In the genomic region with DNA sequence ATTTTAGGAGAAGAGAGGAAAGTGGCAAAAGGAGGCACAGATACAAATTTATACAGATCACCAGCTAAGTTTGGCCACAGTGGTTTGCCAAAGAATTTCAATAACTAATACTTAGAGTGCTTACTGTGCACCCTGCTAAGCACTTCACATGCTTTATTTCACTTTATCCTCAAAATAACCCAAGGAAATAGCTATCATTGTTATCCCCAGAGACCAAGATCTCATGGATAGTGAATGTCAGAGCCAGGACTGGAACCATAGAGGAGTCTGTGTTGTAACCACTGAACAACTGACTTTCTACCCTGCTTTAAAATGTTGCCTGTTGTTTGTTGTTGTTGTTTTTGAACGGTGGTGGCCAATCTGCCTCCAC, we compare ENCODE assay signal across 8 cellular contexts. TPM values are rescaled to one million over a fixed set of nuclear protein-coding genes. Genes with fewer than 3 reads are reported as not detected.
DNase-seq lines count a peak whose midpoint lies in the region; ATAC-seq, FAIRE-seq and TF ChIP-seq lines count a peak whose summit lies in the region.

No MANE protein-coding gene starts in this region.

- H3K27me3 Mint-ChIP-seq in Caco-2 (ENCODE audit: insufficient read depth, unreplicated experiment) = no peaks in the 10 kb centered on the region

- TF ChIP-seq CTCF in Caco-2 (IDR thresholded peaks at IDR 0.05; ENCODE audit: insufficient read depth in 1 of 2, low read depth in 1 of 2, low read length in 1 of 2, severe bottlenecking in 1 of 2, unreplicated experiment in 1 of 2) (no peak), PC-3 (conservative IDR thresholded peaks at IDR 0.05; ENCODE audit: low read depth, low read length) (no peak), endothelial cell of umbilical vein (IDR thresholded peaks at IDR 0.05; ENCODE audit: extremely low read depth in 1 of 2, insufficient read depth in 1 of 2, low read depth in 1 of 2, low read length in 2 of 2) (no peak), parathyroid adenoma (IDR thresholded peaks at IDR 0.05) (no peak)

- CTCF ChIA-PET in Caco-2 (lab: Charles Lee) = interaction anchor here (1.2 kb wide), 1 partner anchor 57 kb away, joined by 4 read pairs; a partner anchor contains a TSS
- CTCF ChIA-PET in PC-3 (lab: Charles Lee) = interaction anchor here (1.0 kb wide), 1 partner anchor 18 kb away, joined by 3 read pairs; no protein-coding TSS in a partner anchor
- CTCF ChIA-PET in endothelial cell of umbilical vein (lab: Charles Lee) = interaction anchor here (1.1 to 2.2 kb wide), 4 partner anchors 8 to 74 kb away, joined by 3 to 12 read pairs (median 4); no protein-coding TSS in a partner anchor

- H3K36me3 Mint-ChIP-seq in Caco-2 (ENCODE audit: insufficient read depth, unreplicated experiment) = no peaks in the 10 kb centered on the region

- no peak for FAIRE-seq in endothelial cell of umbilical vein (lab: Jason Lieb, UNC)

- H3K4me1 ChIP-seq in Caco-2 = peaks cover 11% of the 10 kb centered on the region
- H3K4me1 ChIP-seq in PC-3 (ENCODE audit: insufficient read depth, low read length) = peaks cover 34% of the 10 kb centered on the region
- peaks cover 14% of the 10 kb centered on the region for H3K4me1 ChIP-seq in endothelial cell of umbilical vein (ENCODE audit: control insufficient read depth, extremely low read depth, insufficient read depth, low read length)
- peaks cover 26% of the 10 kb centered on the region for H3K4me1 ChIP-seq in parathyroid adenoma

- H3K36me3 ChIP-seq in Caco-2 (ENCODE audit: control insufficient read depth, insufficient read depth, low read length) (no peaks in the 10 kb centered on the region), PC-3 (ENCODE audit: low read depth, low read length) (no peaks in the 10 kb centered on the region), endothelial cell of umbilical vein (ENCODE audit: control insufficient read depth in 2 of 2, extremely low read depth in 1 of 2, insufficient read depth in 2 of 2, low read length in 2 of 2) (no peaks in the 10 kb centered on the region), parathyroid adenoma (ENCODE audit: control insufficient read depth, insufficient read depth, low read length) (no peaks in the 10 kb centered on the region)

- intact Hi-C loops in Caco-2 (cut with micrococcal nuclease; ENCODE audit: unreplicated experiment) (no loop called here), PC-3 (cut with micrococcal nuclease) (loop anchor here (1.0 kb wide), 2 partner anchors 14 to 41 kb away; no protein-coding TSS in a partner anchor), endothelial cell of umbilical vein (cut with micrococcal nuclease) (loop anchor here (5.0 kb wide), 1 partner anchor 46 kb away; no protein-coding TSS in a partner anchor)

- TF ChIP-seq POLR2A in endothelial cell of umbilical vein (IDR thresholded peaks at IDR 0.05; ENCODE audit: low read depth, low read length) = no peak

- no peak overlapping the region for H3K4me3 ChIP-seq in Caco-2 (ENCODE audit: low read depth, low read length)
- H3K4me3 ChIP-seq in PC-3 (ENCODE audit: low read length) = peak overlapping the region; percentile 69; the same call in 1 of the 2 replicates
- H3K4me3 ChIP-seq in endothelial cell of umbilical vein (replicated peaks in 1 of 3; ENCODE audit: insufficient read depth in 1 of 3, low read depth in 1 of 3, low read length in 3 of 3) = no peak overlapping the region
- peak overlapping the region; percentile 71 for H3K4me3 ChIP-seq in parathyroid adenoma (ENCODE audit: low read depth, low read length)

- peaks cover 6% of the 10 kb centered on the region for H3F3A ChIP-seq in PC-3 (ENCODE audit: low read length, unreplicated experiment)

- BruUV-seq in Caco-2 (replicated peaks; lab: Mats Ljungman, UMichigan) (no TSS peak), PC-3 (replicated peaks; lab: Mats Ljungman, UMichigan) (TSS peak; percentile 78), endothelial cell of umbilical vein (replicated peaks; lab: Mats Ljungman, UMichigan) (TSS peak; percentile 7)

- no peak for DNase-seq in Caco-2
- DNase-seq in PC-3 = no peak
- no peak for DNase-seq in endothelial cell of umbilical vein (ENCODE audit: low read depth, low spot score)
- DNase-seq in mesenteric fat pad (ENCODE audit: low spot score) = no peak

- no peaks in the 10 kb centered on the region for H3K9me3 Mint-ChIP-seq in Caco-2 (ENCODE audit: unreplicated experiment)

- H3K9ac ChIP-seq in PC-3 (ENCODE audit: low read length) (peak overlapping the region; percentile 58), endothelial cell of umbilical vein (replicated peaks; ENCODE audit: extremely low read depth, insufficient read depth, low read length) (no peak overlapping the region), parathyroid adenoma (no peak overlapping the region)

- H3K9me3 ChIP-seq in Caco-2 (no peaks in the 10 kb centered on the region), PC-3 (ENCODE audit: low read length) (no peaks in the 10 kb centered on the region), endothelial cell of umbilical vein (replicated peaks; ENCODE audit: control insufficient read depth, insufficient read depth, low read length) (no peaks in the 10 kb centered on the region), parathyroid adenoma (ENCODE audit: control insufficient read depth, low read length) (no peaks in the 10 kb centered on the region)

- H3K4me1 Mint-ChIP-seq in Caco-2 (ENCODE audit: low read depth, unreplicated experiment) = peaks cover 6% of the 10 kb centered on the region

- no peaks in the 10 kb centered on the region for H4K20me1 ChIP-seq in PC-3 (ENCODE audit: low read length)
- no peaks in the 10 kb centered on the region for H4K20me1 ChIP-seq in endothelial cell of umbilical vein (replicated peaks; ENCODE audit: control insufficient read depth, extremely low read depth, insufficient read depth, low read length)

- H3K4me2 ChIP-seq in PC-3 (ENCODE audit: low read length) = peak overlapping the region; percentile 87
- H3K4me2 ChIP-seq in endothelial cell of umbilical vein (ENCODE audit: insufficient read depth, low read length) = peak overlapping the region; percentile 57
- peak overlapping the region; percentile 96 for H3K4me2 ChIP-seq in parathyroid adenoma (ENCODE audit: low read length)

- H3K4me3 Mint-ChIP-seq in Caco-2 (ENCODE audit: unreplicated experiment) = peak overlapping the region; percentile 92

- no peak for ATAC-seq in PC-3
- no peak for ATAC-seq in HG02938 (IDR thresholded peaks at IDR 0.05; ENCODE audit: unreplicated experiment)
- no peak for ATAC-seq in GM18498 (IDR thresholded peaks at IDR 0.05; ENCODE audit: unreplicated experiment)
- ATAC-seq in GM21515 (IDR thresholded peaks at IDR 0.05; ENCODE audit: unreplicated experiment) = no peak

- H3K27ac Mint-ChIP-seq in Caco-2 (ENCODE audit: unreplicated experiment) = peak overlapping the region; percentile 100

- POLR2A ChIA-PET in Caco-2 (lab: Charles Lee) = no interaction called here
- POLR2A ChIA-PET in PC-3 (lab: Charles Lee; ENCODE audit: unreplicated experiment) = interaction anchor here (0.6 to 1.1 kb wide), 2 partner anchors 37 to 53 kb away, joined by 3 to 9 read pairs; a partner anchor contains a TSS
- POLR2A ChIA-PET in endothelial cell of umbilical vein (lab: Charles Lee) = interaction anchor here (1.1 kb wide), 1 partner anchor 19 kb away, joined by 3 read pairs; no protein-coding TSS in a partner anchor

- H3K27ac ChIP-seq in PC-3 (ENCODE audit: low read length) (peak overlapping the region; percentile 82), endothelial cell of umbilical vein (ENCODE audit: insufficient read depth, low read depth, low read length) (no peak overlapping the region), parathyroid adenoma (peak overlapping the region; percentile 97)

- H3K9me1 ChIP-seq in endothelial cell of umbilical vein (replicated peaks; ENCODE audit: control insufficient read depth, extremely low read depth, insufficient read depth, low read length) = no peaks in the 10 kb centered on the region

- no peaks in the 10 kb centered on the region for H3K9me2 ChIP-seq in PC-3 (replicated peaks; ENCODE audit: low read length)

- H2AFZ ChIP-seq in PC-3 (ENCODE audit: low read length) (peak overlapping the region; percentile 89), endothelial cell of umbilical vein (ENCODE audit: low read depth, low read length) (no peak overlapping the region), parathyroid adenoma (peak overlapping the region; percentile 89)

- no peaks in the 10 kb centered on the region for H3K79me2 ChIP-seq in PC-3 (ENCODE audit: low read length)
- no peaks in the 10 kb centered on the region for H3K79me2 ChIP-seq in endothelial cell of umbilical vein (ENCODE audit: control insufficient read depth, insufficient read depth, low read length)
- peaks cover 3% of the 10 kb centered on the region for H3K79me2 ChIP-seq in parathyroid adenoma

- H3K27me3 ChIP-seq in Caco-2 (replicated peaks; ENCODE audit: control insufficient read depth, insufficient read depth, low read length) (no peaks in the 10 kb centered on the region), PC-3 (ENCODE audit: low read length) (no peaks in the 10 kb centered on the region), endothelial cell of umbilical vein (ENCODE audit: control insufficient read depth in 2 of 2, insufficient read depth in 2 of 2, low read length in 2 of 2) (peaks cover 0 to 1% of the 10 kb centered on the region in 2 experiments), parathyroid adenoma (ENCODE audit: control insufficient read depth, insufficient read depth, low read length) (no peaks in the 10 kb centered on the region)

- dilution Hi-C loops in endothelial cell of umbilical vein (cut with MboI; ENCODE audit: extremely low pct_ligation_motif_present, low sequenced_read_pairs) = no loop called here

RNA-seq across cellular contexts. Expression of a gene that starts 1.3 kb away (rescaled TPM):
- 7.7 and 11.8 TPM in 2 replicates for total RNA-seq in Caco-2 (2022)
- 10.1 and 12.1 TPM in 2 replicates for total RNA-seq in PC-3 (2014; rRNA removed)
- total RNA-seq in endothelial cell of umbilical vein = 15.3 and 18.7 TPM in 2 replicates
- polyA plus RNA-seq in endothelial cell of umbilical vein = 5.3 and 6.0 TPM in 2 replicates
- polyA plus RNA-seq in endothelial cell of umbilical vein (2011; cell fraction: cytosol; rRNA removed) = 6.0 and 6.8 TPM in 2 replicates
- polyA plus RNA-seq in endothelial cell of umbilical vein (2011; cell fraction: nucleus; rRNA removed) = 18.7 and 19.0 TPM in 2 replicates
- polyA plus RNA-seq in endothelial cell of umbilical vein (2012) = 4.4 and 4.9 TPM in 2 replicates
- 34.8 and 38.1 TPM in 2 replicates for polyA minus RNA-seq in endothelial cell of umbilical vein
- polyA minus RNA-seq in endothelial cell of umbilical vein (2011; cell fraction: cytosol; rRNA and poly(A)+ RNA removed) = 7.3 TPM
- polyA minus RNA-seq in endothelial cell of umbilical vein (2011; cell fraction: nucleus; rRNA and poly(A)+ RNA removed) = 50.3 and 59.5 TPM in 2 replicates
- total RNA-seq in mesenteric fat pad = 19.4 TPM

RNA-seq across cellular contexts. Expression of a gene that starts 53.4 kb away (rescaled TPM):
- total RNA-seq in Caco-2 (2022) (60.8 and 63.1 TPM in 2 replicates), PC-3 (2014; rRNA removed) (76.3 and 99.1 TPM in 2 replicates), endothelial cell of umbilical vein (223 and 249 TPM in 2 replicates), mesenteric fat pad (46.0 TPM)
- 113 and 117 TPM in 2 replicates for polyA plus RNA-seq in endothelial cell of umbilical vein
- 152 and 153 TPM in 2 replicates for polyA plus RNA-seq in endothelial cell of umbilical vein (2011; cell fraction: cytosol; rRNA removed)
- 85.0 and 102 TPM in 2 replicates for polyA plus RNA-seq in endothelial cell of umbilical vein (2011; cell fraction: nucleus; rRNA removed)
- 259 and 324 TPM in 2 replicates for polyA plus RNA-seq in endothelial cell of umbilical vein (2012)
- 84.1 and 89.5 TPM in 2 replicates for polyA minus RNA-seq in endothelial cell of umbilical vein
- polyA minus RNA-seq in endothelial cell of umbilical vein (2011; cell fraction: cytosol; rRNA and poly(A)+ RNA removed) = 13.7 TPM
- polyA minus RNA-seq in endothelial cell of umbilical vein (2011; cell fraction: nucleus; rRNA and poly(A)+ RNA removed) = 32.4 and 34.6 TPM in 2 replicates

RNA-seq across cellular contexts. Expression of a gene that starts 56.3 kb away (rescaled TPM):
- 13.7 and 13.9 TPM in 2 replicates for total RNA-seq in Caco-2 (2022)
- total RNA-seq in PC-3 (2014; rRNA removed) = 23.4 and 24.3 TPM in 2 replicates
- total RNA-seq in endothelial cell of umbilical vein = 10.1 and 12.3 TPM in 2 replicates
- 3.8 and 6.0 TPM in 2 replicates for polyA plus RNA-seq in endothelial cell of umbilical vein
- 5.3 and 5.9 TPM in 2 replicates for polyA plus RNA-seq in endothelial cell of umbilical vein (2011; cell fraction: cytosol; rRNA removed)
- 9.0 and 10.0 TPM in 2 replicates for polyA plus RNA-seq in endothelial cell of umbilical vein (2011; cell fraction: nucleus; rRNA removed)
- 7.3 and 9.3 TPM in 2 replicates for polyA plus RNA-seq in endothelial cell of umbilical vein (2012)
- 13.1 and 13.2 TPM in 2 replicates for polyA minus RNA-seq in endothelial cell of umbilical vein
- 12.7 TPM for polyA minus RNA-seq in endothelial cell of umbilical vein (2011; cell fraction: cytosol; rRNA and poly(A)+ RNA removed)
- 12.4 and 18.7 TPM in 2 replicates for polyA minus RNA-seq in endothelial cell of umbilical vein (2011; cell fraction: nucleus; rRNA and poly(A)+ RNA removed)
- 11.8 TPM for total RNA-seq in mesenteric fat pad

Comparison
In these comparisons a context has a peak if more than half of its experiments do, and no peak if none do; other contexts are left out.
1. H3K4me3 ChIP-seq: peak in PC-3 (single experiment) and parathyroid adenoma (single experiment); none in Caco-2 (single experiment) and endothelial cell of umbilical vein (0 of 3).
2. Peak in every context shown above with its lines, with median percentiles within 50 percentile points of each other: H3K4me2 ChIP-seq.